1 cellular context compared by ENCODE assay signal in the genomic region with DNA sequence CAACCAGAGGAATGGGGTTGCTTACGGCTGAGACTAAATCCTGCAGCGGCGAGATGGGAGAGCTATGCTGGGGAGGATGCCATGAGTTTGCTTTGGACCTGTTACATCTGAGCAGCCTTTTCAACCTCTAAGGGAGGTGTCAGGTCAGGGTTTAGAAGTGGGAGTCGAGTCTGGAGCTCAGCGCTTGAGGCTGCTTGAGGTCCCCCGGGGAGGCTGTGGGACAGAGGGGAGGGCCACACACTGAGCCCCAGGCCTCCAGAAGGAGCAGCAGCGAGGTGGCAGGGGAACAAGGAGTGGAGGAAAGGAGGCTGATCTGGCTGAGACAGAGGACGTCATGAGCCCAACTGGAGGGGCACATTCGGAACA.
TF ChIP-seq lines count a peak whose summit lies in the region.

No MANE protein-coding gene starts in this region.

TF ChIP-seq in H1, 55 proteins besides CTCF, POLR2A, EP300 and RAD21:
- TF ChIP-seq TBP (IDR thresholded peaks at IDR 0.05; ENCODE audit: low read depth, low read length) = no peak
- TF ChIP-seq CEBPB (IDR thresholded peaks at IDR 0.05; ENCODE audit: low read depth, low read length) = no peak
- TF ChIP-seq RBBP5 (IDR thresholded peaks at IDR 0.05; ENCODE audit: borderline replicate concordance, low read depth, low read length) = no peak
- TF ChIP-seq GABPA (IDR thresholded peaks at IDR 0.05; ENCODE audit: borderline replicate concordance, insufficient read depth, low read length) = no peak
TF ChIP-seq in H1: peak in this region for 0.
